20 cellular contexts compared by ENCODE assay signal in the genomic region with DNA sequence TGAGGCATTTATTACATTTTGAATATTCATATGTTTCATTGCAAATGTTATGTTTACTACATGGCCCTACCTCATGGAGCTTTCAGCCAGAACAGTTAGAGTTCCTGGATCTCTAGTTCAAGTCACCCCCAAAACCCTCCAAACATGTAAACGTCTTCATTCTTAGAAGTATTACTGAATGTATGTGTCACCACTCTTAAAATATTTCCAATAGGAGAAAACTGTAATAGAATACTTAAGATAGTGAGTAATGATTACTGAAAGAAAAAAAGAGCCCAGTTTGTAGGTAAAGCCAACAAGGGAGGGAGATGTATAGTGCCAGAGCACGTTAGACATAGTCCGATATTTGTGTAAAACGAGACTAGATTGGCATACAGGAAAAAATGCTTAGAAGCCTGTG. TPM values are rescaled to one million over a fixed set of nuclear protein-coding genes. Genes with fewer than 3 reads are reported as not detected.
DNase-seq lines count a peak whose midpoint lies in the region; ATAC-seq and TF ChIP-seq lines count a peak whose summit lies in the region.
"Had no signal": no experiment of that assay in that cellular context is flagged by ENCODE, and none has a peak within 500 bp of the region (broad histone marks: within the 10 kb centered on the region; RNA-seq: fewer than 3 reads in every experiment).

No MANE protein-coding gene starts in this region.

- no peaks in the 10 kb centered on the region for H3K27me3 ChIP-seq in AG04450 (ENCODE audit: control insufficient read depth, insufficient read depth, low read length)
- no peaks in the 10 kb centered on the region for H3K27me3 ChIP-seq in foreskin keratinocyte
- H3K27me3 ChIP-seq: right lobe of liver, thyroid gland had no signal

- no peaks in the 10 kb centered on the region for H3K9me3 ChIP-seq in AG04450 (ENCODE audit: control insufficient read depth, insufficient read depth, low read length)
- H3K9me3 ChIP-seq: right lobe of liver, thyroid gland had no signal

- H3K27ac ChIP-seq in AG04450 (ENCODE audit: low read depth, low read length): peak overlapping the region; percentile 47
- H3K27ac ChIP-seq in foreskin keratinocyte: peak overlapping the region; percentile 22
- H3K27ac ChIP-seq: right lobe of liver had no signal

- POLR2A ChIA-PET in AG04450 (lab: Yijun Ruan, JAX): no interaction called here
- POLR2A ChIA-PET in MCF 10A (lab: Yijun Ruan, JAX): interaction anchor here (1.0 to 2.5 kb wide), 3 partner anchors 19 to 23 kb away, joined by 3 to 8 read pairs (median 6); partner anchors contain the start of gene URI1

- DNase-seq in AG04450 (ENCODE audit: low read depth, low spot score) (peak; percentile 54), HS-27A (ENCODE audit: low read depth) (peak; percentile 47), foreskin keratinocyte (peak; percentile 31 to 54), Calu3 (no peak), MCF 10A (ENCODE audit: unreplicated experiment) (no peak)
- DNase-seq: activated B cell treated with CpG ODN at 0.5 μM for 24 hours; activated naive CD4-positive, alpha-beta T cell; AML-193; DMS53; GOT3; immature natural killer cell; NCI-H1436 treated with DMSO at 0.1 percent for 48 hours; NCI-H446; right lobe of liver; stimulated activated CD4-positive, alpha-beta T cell treated with anti-CD3 and anti-CD28 coated beads, Interleukin-4, amount 100 ng/mL, for 24 hours had no signal

- peak overlapping the region; percentile 18 for H3K4me3 Mint-ChIP-seq in activated T-helper 17 cell treated with anti-CD3 and anti-CD28 coated beads, Interleukin-2, amount 50 U/mL, for 72 hours
- H3K4me3 Mint-ChIP-seq in Calu3 (ENCODE audit: low read depth, unreplicated experiment) (no peak overlapping the region), MCF 10A (ENCODE audit: unreplicated experiment) (no peak overlapping the region)
- H3K4me3 Mint-ChIP-seq: activated B cell treated with CpG ODN at 0.5 μM for 24 hours, neural crest cell had no signal

- no peak overlapping the region for H3K27ac Mint-ChIP-seq in activated T-helper 17 cell treated with anti-CD3 and anti-CD28 coated beads, Interleukin-2, amount 50 U/mL, for 72 hours
- H3K27ac Mint-ChIP-seq in Calu3 (ENCODE audit: unreplicated experiment) (no peak overlapping the region), MCF 10A (ENCODE audit: low read depth, unreplicated experiment) (no peak overlapping the region)
- H3K27ac Mint-ChIP-seq: activated B cell treated with CpG ODN at 0.5 μM for 24 hours had no signal

- H3K4me1 ChIP-seq in foreskin keratinocyte: peaks cover 16% of the 10 kb centered on the region

- TF ChIP-seq CTCF in AG04450 (IDR thresholded peaks at IDR 0.05; ENCODE audit: low read depth, low read length): no peak
- TF ChIP-seq CTCF in foreskin keratinocyte (conservative IDR thresholded peaks at IDR 0.05): no peak
- no peak for TF ChIP-seq CTCF in Calu3 (IDR thresholded peaks at IDR 0.05; ENCODE audit: unreplicated experiment)
- TF ChIP-seq CTCF in MCF 10A (IDR thresholded peaks at IDR 0.05; ENCODE audit: unreplicated experiment): no peak

- no peaks in the 10 kb centered on the region for H3K27me3 Mint-ChIP-seq in activated T-helper 17 cell treated with anti-CD3 and anti-CD28 coated beads, Interleukin-2, amount 50 U/mL, for 72 hours
- no peaks in the 10 kb centered on the region for H3K27me3 Mint-ChIP-seq in Calu3 (ENCODE audit: unreplicated experiment)
- no peaks in the 10 kb centered on the region for H3K27me3 Mint-ChIP-seq in MCF 10A (ENCODE audit: insufficient read depth, unreplicated experiment)
- H3K27me3 Mint-ChIP-seq: activated B cell treated with CpG ODN at 0.5 μM for 24 hours had no signal

- H3K9me3 Mint-ChIP-seq in activated T-helper 17 cell treated with anti-CD3 and anti-CD28 coated beads, Interleukin-2, amount 50 U/mL, for 72 hours: peaks cover 4% of the 10 kb centered on the region
- H3K9me3 Mint-ChIP-seq in Calu3 (ENCODE audit: low read depth, unreplicated experiment) (no peaks in the 10 kb centered on the region), MCF 10A (ENCODE audit: unreplicated experiment) (no peaks in the 10 kb centered on the region)
- H3K9me3 Mint-ChIP-seq: activated B cell treated with CpG ODN at 0.5 μM for 24 hours, immature natural killer cell, neural crest cell had no signal

- H3K36me3 Mint-ChIP-seq in activated T-helper 17 cell treated with anti-CD3 and anti-CD28 coated beads, Interleukin-2, amount 50 U/mL, for 72 hours (ENCODE audit: low read depth): peaks cover 14% of the 10 kb centered on the region
- H3K36me3 Mint-ChIP-seq in Calu3 (ENCODE audit: insufficient read depth, unreplicated experiment) (no peaks in the 10 kb centered on the region), MCF 10A (ENCODE audit: insufficient read depth, unreplicated experiment) (no peaks in the 10 kb centered on the region)
- H3K36me3 Mint-ChIP-seq: immature natural killer cell had no signal

- CTCF ChIA-PET in AG04450 (lab: Charles Lee) (interaction anchor here (0.9 kb wide), 1 partner anchor 30 kb away, joined by 3 read pairs; no protein-coding TSS in a partner anchor), Calu3 (lab: Charles Lee) (no interaction called here), MCF 10A (lab: Yijun Ruan, JAX) (interaction anchor here (0.9 kb wide), 1 partner anchor 8 kb away, joined by 4 read pairs; no protein-coding TSS in a partner anchor)

- H3K4me1 Mint-ChIP-seq in activated T-helper 17 cell treated with anti-CD3 and anti-CD28 coated beads, Interleukin-2, amount 50 U/mL, for 72 hours: peaks cover 54% of the 10 kb centered on the region
- peaks cover 23% of the 10 kb centered on the region for H3K4me1 Mint-ChIP-seq in Calu3 (ENCODE audit: low read depth, unreplicated experiment)
- H3K4me1 Mint-ChIP-seq in MCF 10A (ENCODE audit: insufficient read depth, unreplicated experiment): peaks cover 36% of the 10 kb centered on the region

- ATAC-seq in activated T-helper 17 cell treated with anti-CD3 and anti-CD28 coated beads, Interleukin-2, amount 50 U/mL, for 72 hours (replicated peaks): no peak
- ATAC-seq in foreskin keratinocyte (peak; percentile 76), GM18498 (IDR thresholded peaks at IDR 0.05; ENCODE audit: unreplicated experiment) (no peak), HG02884 (IDR thresholded peaks at IDR 0.05; ENCODE audit: unreplicated experiment) (no peak)
- ATAC-seq: right lobe of liver had no signal

- peak overlapping the region; percentile 35 for H3K4me3 ChIP-seq in AG04450 (ENCODE audit: low read depth, low read length)
- H3K4me3 ChIP-seq: right lobe of liver, thyroid gland had no signal

- no TSS peak for BruUV-seq in Calu3 (replicated peaks; lab: Mats Ljungman, UMichigan)
- BruUV-seq in MCF 10A (replicated peaks; lab: Mats Ljungman, UMichigan): no TSS peak

- intact Hi-C loops in Calu3 (cut with micrococcal nuclease; ENCODE audit: unreplicated experiment) (no loop called here), MCF 10A (cut with micrococcal nuclease) (no loop called here)

RNA-seq across cellular contexts. Expression of gene URI1, which starts 23.5 kb away (rescaled TPM):
- 55.2 and 79.0 TPM in 2 replicates for polyA plus RNA-seq in AG04450 (2011; rRNA removed)
- 54.9 and 84.6 TPM in 2 replicates for polyA minus RNA-seq in AG04450 (2011; rRNA and poly(A)+ RNA removed)
- total RNA-seq in activated T-helper 17 cell treated with anti-CD3 and anti-CD28 coated beads, Interleukin-2, amount 50 U/mL, for 72 hours: 10 to 100 TPM; 61.8 to 72.8 TPM
- total RNA-seq in foreskin keratinocyte: 68.2 and 72.4 TPM in 2 replicates
- polyA plus RNA-seq in foreskin keratinocyte: 34.8 and 39.2 TPM in 2 replicates
- 50.6 and 50.9 TPM in 2 replicates for total RNA-seq in Calu3 (2022)
- total RNA-seq in MCF 10A (2022): 68.9 and 85.3 TPM in 2 replicates

Comparison
In these comparisons a context has a peak if more than half of its experiments do, and no peak if none do; other contexts are left out.
1. DNase-seq: peak in AG04450 (single experiment), HS-27A (single experiment) and foreskin keratinocyte (2 of 2); none in Calu3 (single experiment) and MCF 10A (single experiment).